Comparison of ENCODE assay signal across 9 cellular contexts in genomic region chr17:3535253-3535995, GRCh38. TPM values are rescaled to one million over a fixed set of nuclear protein-coding genes. Genes with fewer than 3 reads are reported as not detected.
DNase-seq lines count a peak whose midpoint lies in the region; ATAC-seq, FAIRE-seq and TF ChIP-seq lines count a peak whose summit lies in the region.
"Had no signal": no experiment of that assay in that cellular context is flagged by ENCODE, and none has a peak within 500 bp of the region (broad histone marks: within the 10 kb centered on the region; RNA-seq: fewer than 3 reads in every experiment).

No MANE protein-coding gene starts in this region.

- TF ChIP-seq POLR2A in GM12892 (IDR thresholded peaks at IDR 0.05; ENCODE audit: low read depth, low read length): no peak

- H3K36me3 Mint-ChIP-seq in naive thymus-derived CD8-positive, alpha-beta T cell: no peaks in the 10 kb centered on the region

- ATAC-seq in naive thymus-derived CD8-positive, alpha-beta T cell: peak; percentile 90 to 92

- H3K27ac Mint-ChIP-seq in naive thymus-derived CD8-positive, alpha-beta T cell: peak overlapping the region in 8 of 10 donors; percentile 27 to 89 (median 72)

- H3K27me3 Mint-ChIP-seq in naive thymus-derived CD8-positive, alpha-beta T cell: peaks cover 0 to 8% (median 2%) of the 10 kb centered on the region in 5 donors

- peak overlapping the region; percentile 45 to 77 (median 67) for H3K4me3 Mint-ChIP-seq in naive thymus-derived CD8-positive, alpha-beta T cell

- peaks cover 5 to 15% (median 7%) of the 10 kb centered on the region in 4 donors for H3K4me1 Mint-ChIP-seq in naive thymus-derived CD8-positive, alpha-beta T cell

- peak; percentile 42 for FAIRE-seq in GM12892 (lab: Jason Lieb, UNC)

- no peaks in the 10 kb centered on the region for H3K9me3 Mint-ChIP-seq in naive thymus-derived CD8-positive, alpha-beta T cell

- POLR2A ChIA-PET in naive thymus-derived CD8-positive, alpha-beta T cell (lab: Charles Lee): no interaction called here

- no peak for DNase-seq in GM12892 (ENCODE audit: insufficient read length)
- DNase-seq in NCI-H748 (lab: John Stamatoyannopoulos, UW; ENCODE audit: unreplicated experiment): peak; percentile 78
- DNase-seq in activated T-helper 1 cell treated with anti-CD3 and anti-CD28 coated beads, Interleukin-2, amount 50 U/mL, for 16 hours (ENCODE audit: low read depth in 1 of 2, low spot score in 1 of 2): peak; percentile 18 to 23
- peak; percentile 18 for DNase-seq in fibroblast of peridontal ligament (ENCODE audit: extremely low read depth)
- DNase-seq in naive thymus-derived CD8-positive, alpha-beta T cell: peak; percentile 20 to 71 (median 51)
- DNase-seq in stimulated activated naive CD4-positive, alpha-beta T cell (lab: John Stamatoyannopoulos, UW): peak in 4 of 6 experiments; percentile 14 to 41 (median 34)
- no peak for DNase-seq in HK-2 (ENCODE audit: unreplicated experiment)
- DNase-seq in AML-193 (lab: John Stamatoyannopoulos, UW): no peak

RNA-seq across cellular contexts. Expression of gene TRPV3, which starts 22.2 kb away (rescaled TPM):
- polyA plus RNA-seq in GM12892 (2012; ENCODE audit: missing spikeins): 4.3 TPM
- total RNA-seq in naive thymus-derived CD8-positive, alpha-beta T cell: under 1 TPM; 0.13 to 0.38 TPM
- under 1 TPM in 1 of 3 donors, not detected in 2; 0.47 TPM for polyA plus RNA-seq in naive thymus-derived CD8-positive, alpha-beta T cell

RNA-seq across cellular contexts. Expression of gene ASPA, which starts 59.6 kb away (rescaled TPM):
- polyA plus RNA-seq in GM12892 (2012; ENCODE audit: missing spikeins): 0.49 TPM
- not detected for total RNA-seq in naive thymus-derived CD8-positive, alpha-beta T cell
- polyA plus RNA-seq in naive thymus-derived CD8-positive, alpha-beta T cell: not detected
- total RNA-seq: T-helper 2 cell treated with Interferon-gamma antibody and Interleukin-4, amounts not matched to agents 100 ng/mL and 5 ng/mL, for 36 hours had no signal

Comparison
In these comparisons a context has a peak if more than half of its experiments do, and no peak if none do; other contexts are left out.
1. DNase-seq: peak in NCI-H748 (single experiment), activated T-helper 1 cell treated with anti-CD3 and anti-CD28 coated beads, Interleukin-2, amount 50 U/mL, for 16 hours (2 of 2), fibroblast of peridontal ligament (single experiment), naive thymus-derived CD8-positive, alpha-beta T cell (10 of 10) and stimulated activated naive CD4-positive, alpha-beta T cell (4 of 6); none in GM12892 (single experiment), HK-2 (single experiment) and AML-193 (0 of 2).